Comparison of ENCODE assay signal across 8 cellular contexts in the genomic region with DNA sequence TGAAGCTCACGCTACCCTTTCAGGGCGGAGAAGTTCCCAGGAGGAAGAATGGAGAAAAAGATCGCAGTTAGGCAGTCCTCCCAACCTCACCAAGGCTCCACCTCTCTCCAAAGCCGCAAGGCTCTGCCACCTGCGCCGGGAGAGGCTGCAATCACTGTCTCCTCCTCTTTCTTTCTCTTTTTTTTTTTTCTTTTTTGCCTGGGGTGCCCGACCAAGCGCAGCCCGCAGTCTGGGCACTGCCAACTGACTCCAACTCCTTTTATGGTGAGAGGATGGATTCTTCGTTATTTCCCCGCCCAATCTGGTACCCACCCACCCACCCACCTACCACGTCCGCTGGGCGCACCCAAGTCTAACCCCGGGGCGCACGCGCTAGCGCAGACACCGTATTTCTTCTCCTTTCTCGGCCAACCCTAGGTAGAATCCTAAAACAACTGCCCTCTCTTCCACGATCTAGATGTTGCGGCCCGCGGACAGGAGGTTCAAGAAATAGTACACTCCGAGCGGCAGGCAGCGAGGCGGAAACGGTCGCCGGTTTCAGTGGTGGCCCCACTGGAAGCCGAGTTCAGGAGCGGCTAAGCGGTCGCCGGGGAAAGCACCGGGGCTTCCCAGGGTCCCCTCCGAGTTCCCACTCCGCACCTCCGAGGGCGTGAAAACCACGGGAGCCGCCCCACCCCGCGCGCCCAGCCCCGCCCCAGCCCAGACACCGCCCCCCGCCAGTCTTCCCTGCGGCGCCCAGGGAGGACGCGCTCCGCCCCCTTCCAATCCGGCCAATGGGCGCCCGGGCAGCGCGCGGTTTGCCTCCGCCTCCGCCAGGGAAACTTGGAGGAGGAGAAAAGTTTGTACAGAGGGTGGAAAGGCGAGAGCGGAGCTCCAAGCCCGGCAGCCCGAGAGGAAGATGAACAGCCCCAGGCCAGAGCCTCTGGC. TPM values are rescaled to one million over a fixed set of nuclear protein-coding genes. Genes with fewer than 3 reads are reported as not detected.
DNase-seq lines count a peak whose midpoint lies in the region; ATAC-seq and TF ChIP-seq lines count a peak whose summit lies in the region.

A gene (plus strand): TSS at position 845 of the 927 bp plus-strand sequence. CDS start 1,079 bp downstream, outside the sequence.

- no peak for TF ChIP-seq CTCF in chondrocyte (IDR thresholded peaks at IDR 0.05)

- ATAC-seq in GM18873 (IDR thresholded peaks at IDR 0.05; ENCODE audit: low FRiP score, unreplicated experiment) = peak; percentile 53
- peak; percentile 59 for ATAC-seq in HG03135 (IDR thresholded peaks at IDR 0.05; ENCODE audit: unreplicated experiment)
- ATAC-seq in activated CD4-positive, alpha-beta T cell treated with anti-CD3 and anti-CD28 coated beads for 36 hours = peak; percentile 59

- peak within 1 kb of the TSS; percentile 97 for H3K27ac Mint-ChIP-seq in activated CD4-positive, alpha-beta T cell treated with anti-CD3 and anti-CD28 coated beads for 36 hours
- peak within 1 kb of the TSS; percentile 92 for H3K27ac Mint-ChIP-seq in chondrocyte (ENCODE audit: unreplicated experiment)

- DNase-seq in ACHN (peak; percentile 93), NCI-H510A (lab: John Stamatoyannopoulos, UW) (peak; percentile 82), chondrocyte (ENCODE audit: low spot score) (peak; percentile 94)
- DNase-seq in activated CD4-positive, alpha-beta T cell treated with anti-CD3 and anti-CD28 coated beads for 36 hours = peak; percentile 97
- peak; percentile 83 to 91 (median 90) for DNase-seq in stimulated activated CD4-positive, alpha-beta T cell treated with anti-CD3 and anti-CD28 coated beads, Interleukin-1b, Interleukin-23, amount 100 ng/mL, for 24 hours (ENCODE audit: low read depth in 4 of 4, low spot score in 1 of 4)

- H3K4me1 Mint-ChIP-seq in activated CD4-positive, alpha-beta T cell treated with anti-CD3 and anti-CD28 coated beads for 36 hours = peaks cover 38% of the 10 kb centered on the region
- peaks cover 75% of the 10 kb centered on the region for H3K4me1 Mint-ChIP-seq in chondrocyte (ENCODE audit: low read depth)

- peak within 1 kb of the TSS; percentile 93 for H3K4me3 Mint-ChIP-seq in activated CD4-positive, alpha-beta T cell treated with anti-CD3 and anti-CD28 coated beads for 36 hours
- peak within 1 kb of the TSS; percentile 94 for H3K4me3 Mint-ChIP-seq in chondrocyte (ENCODE audit: unreplicated experiment)

- intact Hi-C loops in activated CD4-positive, alpha-beta T cell treated with anti-CD3 and anti-CD28 coated beads for 36 hours (cut with DNase I, micrococcal nuclease) = loop anchor here (1.0 to 10.0 kb wide), 15 partner anchors 10 to 455 kb away; a partner anchor contains a TSS

- POLR2A ChIA-PET in activated CD4-positive, alpha-beta T cell treated with anti-CD3 and anti-CD28 coated beads for 36 hours (lab: Charles Lee) = interaction anchor here (0.6 to 1.4 kb wide), 9 partner anchors 11 to 620 kb away, joined by 3 to 8 read pairs (median 3); no protein-coding TSS in a partner anchor

- CTCF ChIA-PET in activated CD4-positive, alpha-beta T cell treated with anti-CD3 and anti-CD28 coated beads for 36 hours (lab: Charles Lee) = interaction anchor here (0.8 to 3.1 kb wide), 9 partner anchors 9 to 730 kb away, joined by 3 to 9 read pairs (median 4); no protein-coding TSS in a partner anchor

- in situ Hi-C loops in ACHN (cut with HindIII; ENCODE audit: low pct_ligation_motif_present, low pct_unique_long_range_greater_than_20kb, low sequenced_read_pairs) = no loop called here

- H3K27me3 Mint-ChIP-seq in activated CD4-positive, alpha-beta T cell treated with anti-CD3 and anti-CD28 coated beads for 36 hours = no peaks in the 10 kb centered on the region
- H3K27me3 Mint-ChIP-seq in chondrocyte (ENCODE audit: low read depth) = no peaks in the 10 kb centered on the region

- peaks cover 45% of the 10 kb centered on the region for H3K36me3 Mint-ChIP-seq in activated CD4-positive, alpha-beta T cell treated with anti-CD3 and anti-CD28 coated beads for 36 hours (ENCODE audit: low read depth)
- H3K36me3 Mint-ChIP-seq in chondrocyte (ENCODE audit: low read depth) = no peaks in the 10 kb centered on the region

- peak within 1 kb of the TSS; percentile 75 for H3K27ac ChIP-seq in layer of hippocampus (ENCODE audit: low read depth, low read length)

- H3K27me3 ChIP-seq in layer of hippocampus (ENCODE audit: control insufficient read depth, insufficient read depth, low read length) = peaks cover 8% of the 10 kb centered on the region

- no peaks in the 10 kb centered on the region for H3K9me3 Mint-ChIP-seq in activated CD4-positive, alpha-beta T cell treated with anti-CD3 and anti-CD28 coated beads for 36 hours (ENCODE audit: low read depth)
- H3K9me3 Mint-ChIP-seq in chondrocyte (ENCODE audit: low read depth) = no peaks in the 10 kb centered on the region

RNA-seq across cellular contexts. Expression of the gene that starts here (rescaled TPM):
- total RNA-seq in activated CD4-positive, alpha-beta T cell treated with anti-CD3 and anti-CD28 coated beads for 36 hours = 10 to 100 TPM; 71.7 to 91.2 TPM
- 4.3 to 15.4 TPM (median 4.9 TPM) in 3 replicates for total RNA-seq in chondrocyte

Comparison
In these comparisons a context has a peak if more than half of its experiments do, and no peak if none do; other contexts are left out.
1. Peak in every context shown above with its lines: DNase-seq, ATAC-seq and H3K27ac ChIP-seq.